Comparison of ENCODE assay signal across 8 cellular contexts in the genomic region with DNA sequence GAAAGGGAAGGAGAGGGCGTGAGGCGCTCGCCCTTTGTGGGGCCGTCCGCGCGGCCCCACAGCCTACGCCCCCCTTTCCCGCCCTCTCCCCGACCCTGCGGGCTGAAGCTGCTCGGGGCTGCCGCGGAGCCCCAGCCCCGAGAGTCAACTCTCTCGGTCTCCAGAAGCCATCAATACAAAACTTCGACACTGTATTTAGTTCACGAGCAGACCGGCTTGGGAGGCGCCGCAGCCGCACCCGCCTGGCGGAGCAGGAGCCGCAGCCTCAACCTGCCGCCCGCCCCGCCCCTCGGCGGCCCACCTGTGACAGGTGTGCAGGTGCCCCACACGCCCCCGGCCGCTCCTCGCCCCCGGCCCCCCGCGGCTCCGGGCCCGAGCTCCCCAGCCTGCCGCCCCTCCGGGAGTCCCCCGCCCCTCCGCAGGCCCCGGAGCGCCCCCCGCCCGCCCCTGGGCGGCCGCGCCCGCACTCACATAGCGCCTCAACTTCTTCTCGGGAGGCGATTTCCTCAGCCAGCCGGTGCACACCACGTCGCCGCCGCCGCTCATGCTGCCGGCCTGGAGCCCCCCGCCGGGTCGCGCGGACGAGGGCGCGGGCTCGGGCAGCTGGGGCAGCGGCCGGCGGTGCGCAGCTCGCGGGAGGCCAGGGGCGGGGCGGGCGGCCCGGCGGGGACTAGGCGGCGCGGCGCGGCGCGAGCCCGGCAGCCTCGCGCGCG. TPM values are rescaled to one million over a fixed set of nuclear protein-coding genes. Genes with fewer than 3 reads are reported as not detected.
DNase-seq lines count a peak whose midpoint lies in the region; ATAC-seq and TF ChIP-seq lines count a peak whose summit lies in the region.

A gene with protein sequence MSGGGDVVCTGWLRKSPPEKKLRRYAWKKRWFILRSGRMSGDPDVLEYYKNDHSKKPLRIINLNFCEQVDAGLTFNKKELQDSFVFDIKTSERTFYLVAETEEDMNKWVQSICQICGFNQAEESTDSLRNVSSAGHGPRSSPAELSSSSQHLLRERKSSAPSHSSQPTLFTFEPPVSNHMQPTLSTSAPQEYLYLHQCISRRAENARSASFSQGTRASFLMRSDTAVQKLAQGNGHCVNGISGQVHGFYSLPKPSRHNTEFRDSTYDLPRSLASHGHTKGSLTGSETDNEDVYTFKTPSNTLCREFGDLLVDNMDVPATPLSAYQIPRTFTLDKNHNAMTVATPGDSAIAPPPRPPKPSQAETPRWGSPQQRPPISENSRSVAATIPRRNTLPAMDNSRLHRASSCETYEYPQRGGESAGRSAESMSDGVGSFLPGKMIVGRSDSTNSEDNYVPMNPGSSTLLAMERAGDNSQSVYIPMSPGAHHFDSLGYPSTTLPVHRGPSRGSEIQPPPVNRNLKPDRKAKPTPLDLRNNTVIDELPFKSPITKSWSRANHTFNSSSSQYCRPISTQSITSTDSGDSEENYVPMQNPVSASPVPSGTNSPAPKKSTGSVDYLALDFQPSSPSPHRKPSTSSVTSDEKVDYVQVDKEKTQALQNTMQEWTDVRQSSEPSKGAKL (minus strand): TSS at position 646 of the 713 bp plus-strand sequence. CDS start 100 bp downstream, at position 546.

- peak within 1 kb of the TSS; percentile 50 for H3K27ac ChIP-seq in SJSA1
- peak within 1 kb of the TSS; percentile 99 to 100 for H3K27ac ChIP-seq in coronary artery
- peak within 1 kb of the TSS; percentile 97 for H3K27ac ChIP-seq in lower lobe of right lung
- peak within 1 kb of the TSS; percentile 97 to 99 for H3K27ac ChIP-seq in thoracic aorta

- H3K27me3 ChIP-seq in SJSA1 (replicated peaks) (no peaks in the 10 kb centered on the region), lower lobe of right lung (ENCODE audit: low read depth) (no peaks in the 10 kb centered on the region), thoracic aorta (replicated peaks; ENCODE audit: insufficient read depth) (no peaks in the 10 kb centered on the region)

- ATAC-seq in GM18520 (IDR thresholded peaks at IDR 0.05; ENCODE audit: unreplicated experiment): peak; percentile 5
- ATAC-seq in HG02884 (IDR thresholded peaks at IDR 0.05; ENCODE audit: unreplicated experiment): peak; percentile 11
- peak; percentile 7 for ATAC-seq in lower lobe of right lung
- ATAC-seq in thoracic aorta (ENCODE audit: insufficient number of reproducible peaks, low FRiP score, low read depth): peak; percentile 63

- H3K4me3 ChIP-seq in SJSA1 (peak within 1 kb of the TSS; percentile 62), coronary artery (peak within 1 kb of the TSS; percentile 99), lower lobe of right lung (peak within 1 kb of the TSS; percentile 86), thoracic aorta (peak within 1 kb of the TSS; percentile 92)

- intact Hi-C loops in lower lobe of right lung (cut with DNase I): loop anchor here (10.0 kb wide), 1 partner anchor 147 kb away; no protein-coding TSS in a partner anchor

- DNase-seq in SJSA1 (ENCODE audit: low read depth in 1 of 2, low spot score in 2 of 2): no peak
- DNase-seq in coronary artery (ENCODE audit: low spot score): peak; percentile 77
- peak; percentile 61 for DNase-seq in lower lobe of right lung
- no peak for DNase-seq in thoracic aorta (ENCODE audit: low spot score)
- no peak for DNase-seq in AG08396 (ENCODE audit: low spot score)
- DNase-seq in RKO (ENCODE audit: low spot score): no peak

- no peak for TF ChIP-seq CTCF in coronary artery (IDR thresholded peaks at IDR 0.05)
- no peak for TF ChIP-seq CTCF in lower lobe of right lung (IDR thresholded peaks at IDR 0.05)
- TF ChIP-seq CTCF in thoracic aorta (IDR thresholded peaks at IDR 0.05): no peak

- no peaks in the 10 kb centered on the region for H3K36me3 ChIP-seq in SJSA1
- no peaks in the 10 kb centered on the region for H3K36me3 ChIP-seq in lower lobe of right lung
- no peaks in the 10 kb centered on the region for H3K36me3 ChIP-seq in thoracic aorta

- H3K4me1 ChIP-seq in SJSA1 (replicated peaks) (peaks cover 16% of the 10 kb centered on the region), lower lobe of right lung (peaks cover 47% of the 10 kb centered on the region), thoracic aorta (ENCODE audit: control insufficient read depth in 1 of 2, low read depth in 2 of 2) (peaks cover 13 to 54% of the 10 kb centered on the region in 2 donors)

- H3K9me3 ChIP-seq in SJSA1 (replicated peaks) (no peaks in the 10 kb centered on the region), lower lobe of right lung (no peaks in the 10 kb centered on the region), thoracic aorta (no peaks in the 10 kb centered on the region)

RNA-seq across cellular contexts. Expression of the gene that starts here (rescaled TPM):
- total RNA-seq in SJSA1 (2014; rRNA removed; shearing (Covaris generic)): 3.1 and 3.2 TPM in 2 replicates
- 64.2 TPM for total RNA-seq in lower lobe of right lung
- 10 to 100 TPM; 65.4 to 91.5 TPM for total RNA-seq in thoracic aorta

Comparison
In these comparisons a context has a peak if more than half of its experiments do, and no peak if none do; other contexts are left out.
1. RNA of the gene that starts here (total RNA-seq): 65.4 to 91.5 TPM in thoracic aorta and 64.2 TPM in lower lobe of right lung (single experiment); 3.1 to 3.2 TPM in SJSA1; every median in the first group is over 10 times any median in the second.
2. ATAC-seq: peak in every context shown above with its lines; median percentile 63 in thoracic aorta; 11 in HG02884; 7 in lower lobe of right lung; 5 in GM18520.
3. DNase-seq: peak in coronary artery (single experiment) and lower lobe of right lung (single experiment); none in SJSA1 (0 of 2), thoracic aorta (single experiment), AG08396 (single experiment) and RKO (single experiment).
4. Peak in every context shown above with its lines, with median percentiles within 50 percentile points of each other: H3K27ac ChIP-seq and H3K4me3 ChIP-seq.